In genomic region chr13:33953781-33954180, GRCh38 we compare ENCODE assay signal across 18 cellular contexts.
"Had no signal": no experiment of that assay in that cellular context is flagged by ENCODE, and none has a peak within 500 bp of the region (broad histone marks: within the 10 kb centered on the region; RNA-seq: fewer than 3 reads in every experiment).

No MANE protein-coding gene starts in this region.

- H3K4me1 ChIP-seq: adrenal gland, gastrocnemius medialis, upper lobe of right lung had no signal

- H3K27me3 Mint-ChIP-seq: naive B cell; progenitor cell of endocrine pancreas; stimulated activated naive CD8-positive, alpha-beta T cell treated with anti-CD3 and anti-CD28 coated beads, Interleukin-15, Interleukin-2, amounts not matched to agents 100 ng/mL and 50 ng/mL, for 24 hours; T-cell had no signal

- H3K9me3 Mint-ChIP-seq: activated naive CD4-positive, alpha-beta T cell treated with anti-CD3 and anti-CD28 coated beads, Interleukin-2, amount 50 U/mL, for 72 hours; neural crest cell; stimulated activated naive CD8-positive, alpha-beta T cell treated with anti-CD3 and anti-CD28 coated beads, Interleukin-15, Interleukin-2, amounts not matched to agents 100 ng/mL and 50 ng/mL, for 24 hours; T-cell had no signal

- H3K4me3 ChIP-seq: adrenal gland, cardiac muscle cell, gastrocnemius medialis, thyroid gland, upper lobe of right lung had no signal

- H3K36me3 ChIP-seq: adrenal gland, cardiac muscle cell, gastrocnemius medialis, thyroid gland, upper lobe of right lung had no signal

- H3K27ac Mint-ChIP-seq: activated naive CD4-positive, alpha-beta T cell treated with anti-CD3 and anti-CD28 coated beads, Interleukin-2, amount 50 U/mL, for 72 hours; naive B cell; progenitor cell of endocrine pancreas; stimulated activated naive CD8-positive, alpha-beta T cell treated with anti-CD3 and anti-CD28 coated beads, Interleukin-15, Interleukin-2, amounts not matched to agents 100 ng/mL and 50 ng/mL, for 24 hours; T-cell had no signal

- H3K27ac ChIP-seq: adrenal gland, cardiac muscle cell, gastrocnemius medialis, thyroid gland, upper lobe of right lung had no signal

- H3K4me1 Mint-ChIP-seq: naive B cell, neural crest cell, T-cell had no signal

- H3K9me3 ChIP-seq: adrenal gland, gastrocnemius medialis, thyroid gland, upper lobe of right lung had no signal

- H3K27me3 ChIP-seq: adrenal gland, cardiac muscle cell, gastrocnemius medialis, thyroid gland, upper lobe of right lung had no signal

- DNase-seq: activated T-cell treated with anti-CD3 and anti-CD28 coated beads, Interleukin-2, amount 50 U/mL, for 1 hour; adrenal gland; effector CD4-positive, alpha-beta T cell; gastrocnemius medialis; hypothalamus; naive B cell; occipital lobe; stimulated activated CD4-positive, alpha-beta T cell treated with anti-CD3 and anti-CD28 coated beads, Interleukin-12 subunit alpha, Interleukin-12 subunit beta, amount 100 ng/mL, for 4 hours; substantia nigra; T-cell; thyroid gland; upper lobe of right lung had no signal

- H3K4me3 Mint-ChIP-seq: naive B cell; neural crest cell; stimulated activated naive CD8-positive, alpha-beta T cell treated with anti-CD3 and anti-CD28 coated beads, Interleukin-15, Interleukin-2, amounts not matched to agents 100 ng/mL and 50 ng/mL, for 24 hours; T-cell had no signal

- FAIRE-seq: endometrium had no signal

- H3K36me3 Mint-ChIP-seq: activated naive CD4-positive, alpha-beta T cell treated with anti-CD3 and anti-CD28 coated beads, Interleukin-2, amount 50 U/mL, for 72 hours; naive B cell; T-cell had no signal
